ENCODE assay signal across 26 cellular contexts in genomic region chr4:119264743-119265142, GRCh38. TPM values are rescaled to one million over a fixed set of nuclear protein-coding genes. Genes with fewer than 3 reads are reported as not detected.
"Had no signal": no experiment of that assay in that cellular context is flagged by ENCODE, and none has a peak within 500 bp of the region (broad histone marks: within the 10 kb centered on the region; RNA-seq: fewer than 3 reads in every experiment).

No MANE protein-coding gene starts in this region.

- H3K27ac Mint-ChIP-seq: activated B cell treated with CpG ODN at 0.5 μM for 24 hours, brain, T-cell had no signal

- H3K4me3 Mint-ChIP-seq: activated B cell treated with CpG ODN at 0.5 μM for 24 hours; brain; central memory CD8-positive, alpha-beta T cell; T-cell had no signal

- DNase-seq: activated B cell treated with CpG ODN at 0.5 μM for 24 hours; activated CD4-positive, alpha-beta T cell treated with anti-CD3 and anti-CD28 coated beads for 4 hours; activated CD4-positive, alpha-beta T cell treated with anti-CD3 and anti-CD28 coated beads, Interleukin-2, amount 50 U/mL, for 4 hours; activated CD8-positive, alpha-beta memory T cell treated with anti-CD3 and anti-CD28 coated beads, Interleukin-2, amount 50 U/mL, for 4 hours; activated effector memory CD4-positive, alpha-beta T cell treated with Interleukin-2 at 50 U/mL for 16 hours; activated naive CD4-positive, alpha-beta T cell treated with Interleukin-2 at 50 U/mL for 16 hours; amygdala; Karpas-422; NCI-H1105 treated with DMSO at 0.1 percent for 48 hours; NCI-H1436 treated with DMSO at 0.1 percent for 48 hours; NCI-H187; NCI-H2081; NCI-H510A treated with DMSO at 0.1 percent for 48 hours; NCI-H69; NK-92 treated with Interleukin-12 subunit alpha and Interleukin-12 subunit beta, amount 100 ng/mL, for 24 hours; OCI-M1; RPMI8226; T-cell; T-helper 2 cell; T1000 had no signal

- H3K4me1 Mint-ChIP-seq: activated B cell treated with CpG ODN at 0.5 μM for 24 hours; central memory CD8-positive, alpha-beta T cell had no signal

- H3K27me3 Mint-ChIP-seq: activated B cell treated with CpG ODN at 0.5 μM for 24 hours; brain; central memory CD8-positive, alpha-beta T cell; T-cell had no signal

- ATAC-seq: K562, Panc1, Right ventricle myocardium inferior, T-cell had no signal

- H3K9me3 Mint-ChIP-seq: brain; central memory CD8-positive, alpha-beta T cell had no signal

RNA-seq across cellular contexts. Expression of gene FABP2, which starts 57.2 kb away (rescaled TPM):
- total RNA-seq: activated B cell treated with CpG ODN at 0.5 μM for 24 hours, astrocyte, K562, Right ventricle myocardium inferior, T-cell had no signal
